In genomic region chr12:48080285-48080684, GRCh38 we compare ENCODE assay signal across 36 cellular contexts.
"Had no signal": no experiment of that assay in that cellular context is flagged by ENCODE, and none has a peak within 500 bp of the region (broad histone marks: within the 10 kb centered on the region; RNA-seq: fewer than 3 reads in every experiment).

No MANE protein-coding gene starts in this region.

- H3K9me3 ChIP-seq: adrenal gland, body of pancreas, breast epithelium had no signal

- DNase-seq: activated B cell treated with CpG ODN at 0.5 μM for 24 hours; activated CD4-positive, alpha-beta memory T cell treated with anti-CD3 and anti-CD28 coated beads for 36 hours; activated CD4-positive, alpha-beta T cell treated with anti-CD3 and anti-CD28 coated beads for 4 hours; activated CD4-positive, alpha-beta T cell treated with anti-CD3 and anti-CD28 coated beads, Interleukin-2, amount 10 ng/mL, durations not matched to agents 24 days and 14 days; activated CD4-positive, alpha-beta T cell treated with anti-CD3 and anti-CD28 coated beads, Interleukin-2, amount 50 U/mL, for 1 hour; activated CD4-positive, alpha-beta T cell treated with anti-CD3 and anti-CD28 coated beads, Interleukin-2, amount 50 U/mL, for 4 hours; activated CD4-positive, CD25-positive, alpha-beta regulatory T cell treated with anti-CD3 and anti-CD28 coated beads, Interleukin-2, amount 50 U/mL, for 72 hours; activated CD8-positive, alpha-beta memory T cell treated with anti-CD3 and anti-CD28 coated beads, Interleukin-2, amount 50 U/mL, for 4 hours; activated CD8-positive, alpha-beta T cell treated with anti-CD3 and anti-CD28 coated beads for 36 hours; activated effector memory CD4-positive, alpha-beta T cell treated with anti-CD3 and anti-CD28 coated beads, Interleukin-2, amount 50 U/mL, for 16 hours; activated gamma-delta T cell treated with Interleukin-2 at 50 U/mL for 16 hours; activated naive CD4-positive, alpha-beta T cell; activated naive CD4-positive, alpha-beta T cell treated with anti-CD3 and anti-CD28 coated beads for 36 hours; activated naive CD4-positive, alpha-beta T cell treated with anti-CD3 and anti-CD28 coated beads, Interleukin-2, amount 50 U/mL, for 16 hours; activated naive CD8-positive, alpha-beta T cell treated with anti-CD3 and anti-CD28 coated beads for 36 hours; activated T-cell treated with anti-CD3 and anti-CD28 coated beads for 4 hours; activated T-cell treated with anti-CD3 and anti-CD28 coated beads, Interleukin-2, amount 50 U/mL, for 1 hour; activated T-cell treated with anti-CD3 and anti-CD28 coated beads, Interleukin-2, amount 50 U/mL, for 4 hours; activated T-cell treated with anti-CD3 and anti-CD28 coated beads, Interleukin-2, amount 50 U/mL, for 72 hours; adrenal gland; amniotic stem cell; aorta; body of pancreas; brain microvascular endothelial cell; central memory CD4-positive, alpha-beta T cell; T-helper 2 cell; T-helper 9 cell had no signal

- H3K27me3 Mint-ChIP-seq: activated B cell treated with CpG ODN at 0.5 μM for 24 hours; activated CD4-positive, alpha-beta memory T cell treated with anti-CD3 and anti-CD28 coated beads for 36 hours; activated CD4-positive, alpha-beta T cell treated with anti-CD3 and anti-CD28 coated beads, Interleukin-2, amount 10 ng/mL, durations not matched to agents 24 days and 14 days; activated CD8-positive, alpha-beta T cell treated with anti-CD3 and anti-CD28 coated beads for 36 hours; activated naive CD8-positive, alpha-beta T cell treated with anti-CD3 and anti-CD28 coated beads for 36 hours; activated T-helper 17 cell treated with anti-CD3 and anti-CD28 coated beads, Interleukin-2, amount 50 U/mL, for 72 hours had no signal

- H3K36me3 ChIP-seq: brain microvascular endothelial cell, breast epithelium had no signal

- H3K4me3 ChIP-seq: adrenal gland, body of pancreas, breast epithelium had no signal

- H3K4me1 Mint-ChIP-seq: activated naive CD8-positive, alpha-beta T cell treated with anti-CD3 and anti-CD28 coated beads for 36 hours; activated T-helper 17 cell treated with anti-CD3 and anti-CD28 coated beads, Interleukin-2, amount 50 U/mL, for 72 hours had no signal

- H3K9me3 Mint-ChIP-seq: activated B cell treated with CpG ODN at 0.5 μM for 24 hours; activated CD4-positive, alpha-beta memory T cell treated with anti-CD3 and anti-CD28 coated beads for 36 hours; activated CD4-positive, alpha-beta T cell treated with anti-CD3 and anti-CD28 coated beads, Interleukin-2, amount 10 ng/mL, durations not matched to agents 24 days and 14 days; activated CD8-positive, alpha-beta T cell treated with anti-CD3 and anti-CD28 coated beads for 36 hours; activated naive CD4-positive, alpha-beta T cell treated with anti-CD3 and anti-CD28 coated beads for 36 hours; activated naive CD4-positive, alpha-beta T cell treated with anti-CD3 and anti-CD28 coated beads, Interleukin-2, amount 50 U/mL, for 72 hours; activated naive CD8-positive, alpha-beta T cell treated with anti-CD3 and anti-CD28 coated beads for 36 hours; activated T-cell treated with anti-CD3 and anti-CD28 coated beads, Interleukin-2, amount 50 U/mL, for 4 hours; activated T-cell treated with anti-CD3 and anti-CD28 coated beads, Interleukin-2, amount 50 U/mL, for 72 hours; activated T-helper 1 cell treated with anti-CD3 and anti-CD28 coated beads, Interleukin-12 subunit alpha, Interleukin-12 subunit beta, Interleukin-2, Interleukin-4 antibody, amounts not matched to agents 30 ng/mL and 10 ng/mL and 1 ng/mL, durations not matched to agents 14 hours and 24 hours and 36 hours; activated T-helper 17 cell treated with anti-CD3 and anti-CD28 coated beads, Interleukin-2, amount 50 U/mL, for 72 hours; T-helper 1 cell treated with Interleukin-12 subunit alpha and Interleukin-12 subunit beta and Interleukin-4 antibody, amounts not matched to agents 30 μg/mL and 1 μg/mL, for 36 hours; T-helper 2 cell treated with Interferon-gamma antibody and Interleukin-4, amounts not matched to agents 5 μg/mL and 100 μg/mL, for 36 hours had no signal

- H3K4me1 ChIP-seq: adrenal gland, body of pancreas, breast epithelium had no signal

- H3K27ac ChIP-seq: adrenal gland, body of pancreas, brain microvascular endothelial cell, breast epithelium, VCaP had no signal

- H3K27ac Mint-ChIP-seq: activated B cell treated with CpG ODN at 0.5 μM for 24 hours; activated CD4-positive, alpha-beta memory T cell treated with anti-CD3 and anti-CD28 coated beads for 36 hours; activated CD4-positive, alpha-beta T cell treated with anti-CD3 and anti-CD28 coated beads, Interleukin-2, amount 10 ng/mL, durations not matched to agents 24 days and 14 days; activated CD8-positive, alpha-beta T cell treated with anti-CD3 and anti-CD28 coated beads for 36 hours; activated naive CD4-positive, alpha-beta T cell treated with anti-CD3 and anti-CD28 coated beads for 36 hours; activated naive CD4-positive, alpha-beta T cell treated with anti-CD3 and anti-CD28 coated beads, Interleukin-2, amount 50 U/mL, for 72 hours; activated naive CD8-positive, alpha-beta T cell treated with anti-CD3 and anti-CD28 coated beads for 36 hours; activated T-cell treated with anti-CD3 and anti-CD28 coated beads, Interleukin-2, amount 50 U/mL, for 72 hours; activated T-helper 1 cell treated with anti-CD3 and anti-CD28 coated beads, Interleukin-12 subunit alpha, Interleukin-12 subunit beta, Interleukin-2, Interleukin-4 antibody, amounts not matched to agents 30 ng/mL and 10 ng/mL and 1 ng/mL, durations not matched to agents 14 hours and 24 hours and 36 hours; activated T-helper 17 cell treated with anti-CD3 and anti-CD28 coated beads, Interleukin-2, amount 50 U/mL, for 72 hours; T-helper 1 cell treated with Interleukin-12 subunit alpha and Interleukin-12 subunit beta and Interleukin-4 antibody, amounts not matched to agents 30 μg/mL and 1 μg/mL, for 36 hours; T-helper 2 cell treated with Interferon-gamma antibody and Interleukin-4, amounts not matched to agents 5 μg/mL and 100 μg/mL, for 36 hours had no signal

- FAIRE-seq: astrocyte, TTC549 had no signal

- H3K4me3 Mint-ChIP-seq: activated B cell treated with CpG ODN at 0.5 μM for 24 hours; activated CD4-positive, alpha-beta memory T cell treated with anti-CD3 and anti-CD28 coated beads for 36 hours; activated CD4-positive, alpha-beta T cell treated with anti-CD3 and anti-CD28 coated beads, Interleukin-2, amount 10 ng/mL, durations not matched to agents 24 days and 14 days; activated CD8-positive, alpha-beta T cell treated with anti-CD3 and anti-CD28 coated beads for 36 hours; activated naive CD4-positive, alpha-beta T cell treated with anti-CD3 and anti-CD28 coated beads for 36 hours; activated naive CD8-positive, alpha-beta T cell treated with anti-CD3 and anti-CD28 coated beads for 36 hours; activated T-cell treated with anti-CD3 and anti-CD28 coated beads, Interleukin-2, amount 50 U/mL, for 4 hours; activated T-cell treated with anti-CD3 and anti-CD28 coated beads, Interleukin-2, amount 50 U/mL, for 72 hours; activated T-helper 1 cell treated with anti-CD3 and anti-CD28 coated beads, Interleukin-12 subunit alpha, Interleukin-12 subunit beta, Interleukin-2, Interleukin-4 antibody, amounts not matched to agents 30 ng/mL and 10 ng/mL and 1 ng/mL, durations not matched to agents 14 hours and 24 hours and 36 hours; activated T-helper 17 cell treated with anti-CD3 and anti-CD28 coated beads, Interleukin-2, amount 50 U/mL, for 72 hours; T-helper 1 cell treated with Interleukin-12 subunit alpha and Interleukin-12 subunit beta and Interleukin-4 antibody, amounts not matched to agents 30 μg/mL and 1 μg/mL, for 36 hours; T-helper 2 cell treated with Interferon-gamma antibody and Interleukin-4, amounts not matched to agents 5 μg/mL and 100 μg/mL, for 36 hours had no signal

- ATAC-seq: activated CD8-positive, alpha-beta T cell treated with anti-CD3 and anti-CD28 coated beads for 36 hours; activated naive CD4-positive, alpha-beta T cell treated with anti-CD3 and anti-CD28 coated beads, Interleukin-2, amount 50 U/mL, for 72 hours; activated T-cell treated with anti-CD3 and anti-CD28 coated beads, Interleukin-2, amount 50 U/mL, for 4 hours; activated T-cell treated with anti-CD3 and anti-CD28 coated beads, Interleukin-2, amount 50 U/mL, for 72 hours; activated T-helper 17 cell treated with anti-CD3 and anti-CD28 coated beads, Interleukin-2, amount 50 U/mL, for 72 hours; body of pancreas had no signal

- H3K27me3 ChIP-seq: adrenal gland, body of pancreas, brain microvascular endothelial cell, breast epithelium had no signal
